Comparison of ENCODE assay signal across 8 cellular contexts in the genomic region with DNA sequence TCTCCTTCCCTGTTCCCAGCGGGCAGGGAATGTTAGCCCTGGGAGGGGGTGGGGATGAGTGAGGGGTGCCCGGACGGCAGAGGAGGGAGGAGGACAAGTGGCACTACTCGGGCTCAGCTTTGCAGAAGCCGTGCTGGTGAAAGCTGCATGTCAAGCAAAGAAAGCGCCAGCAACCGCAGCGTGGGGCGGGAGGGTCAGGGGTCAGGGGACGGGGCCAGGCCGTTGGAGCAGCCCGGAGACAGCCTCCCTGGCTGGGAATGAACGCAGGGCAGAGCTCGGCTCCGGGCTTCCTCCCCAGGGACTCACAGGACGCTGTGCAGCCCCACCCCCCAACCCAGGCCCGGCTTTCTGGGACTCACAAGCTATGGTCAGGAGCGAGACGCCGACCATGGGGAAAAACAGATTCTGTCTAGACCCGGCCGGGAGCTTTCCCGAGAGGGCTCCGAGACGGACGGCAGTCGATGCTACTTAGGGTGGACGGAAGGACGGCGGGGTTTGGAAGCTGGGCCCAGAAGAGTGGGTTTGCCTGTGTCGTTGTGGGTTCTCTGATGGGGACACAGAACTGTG.
A peak's percentile ranks its signal among the peaks of the same experiment; 100 is the strongest.
DNase-seq lines count a peak whose midpoint lies in the region; ATAC-seq and TF ChIP-seq lines count a peak whose summit lies in the region.

No MANE protein-coding gene starts in this region.

- no peak for ATAC-seq in CD4-positive, alpha-beta T cell (ENCODE audit: poor library complexity)
- ATAC-seq in activated T-cell treated with anti-CD3 and anti-CD28 coated beads, Interleukin-2, amount 50 U/mL, for 4 hours, result no peak
- no peak for ATAC-seq in SK-N-SH treated with all-trans-retinoic acid at 6 μM for 48 hours
- ATAC-seq in GM21360 (IDR thresholded peaks at IDR 0.05; ENCODE audit: unreplicated experiment), result no peak

- no peaks in the 10 kb centered on the region for H3K9me3 ChIP-seq in CD4-positive, alpha-beta T cell (ENCODE audit: control insufficient read depth, low read length)
- no peaks in the 10 kb centered on the region for H3K9me3 ChIP-seq in hepatocyte (ENCODE audit: low read depth)
- H3K9me3 ChIP-seq in trophoblast cell (ENCODE audit: insufficient read depth, low read depth, low read length), result peaks cover 3% of the 10 kb centered on the region

- H3K27me3 ChIP-seq in CD4-positive, alpha-beta T cell (ENCODE audit: control insufficient read depth, insufficient read depth, low read length), result peaks cover 24% of the 10 kb centered on the region
- H3K27me3 ChIP-seq in hepatocyte (no peaks in the 10 kb centered on the region), trophoblast cell (ENCODE audit: insufficient read depth, low read length) (no peaks in the 10 kb centered on the region)

- H2BK12ac ChIP-seq in trophoblast cell (ENCODE audit: low read length), result no peak overlapping the region

- CTCF ChIA-PET in CD4-positive, alpha-beta T cell (lab: Charles Lee), result no interaction called here

- no peak overlapping the region for H2BK120ac ChIP-seq in trophoblast cell (ENCODE audit: insufficient read depth, low read length, poor library complexity)

- H2AFZ ChIP-seq in hepatocyte (peak overlapping the region; percentile 95), trophoblast cell (ENCODE audit: insufficient read depth, low read length, poor library complexity) (no peak overlapping the region)

- peak overlapping the region; percentile 35 for H3K4me3 Mint-ChIP-seq in CD4-positive, alpha-beta T cell
- H3K4me3 Mint-ChIP-seq in activated T-cell treated with anti-CD3 and anti-CD28 coated beads, Interleukin-2, amount 50 U/mL, for 4 hours, result peak overlapping the region; percentile 26

- H3K4ac ChIP-seq in trophoblast cell (ENCODE audit: low read depth, low read length), result no peak overlapping the region

- H3K27ac Mint-ChIP-seq in CD4-positive, alpha-beta T cell, result no peak overlapping the region

- no peak overlapping the region for H2BK5ac ChIP-seq in trophoblast cell (ENCODE audit: low read depth, low read length, poor library complexity)

- no peaks in the 10 kb centered on the region for H3K36me3 Mint-ChIP-seq in CD4-positive, alpha-beta T cell (ENCODE audit: low read depth)
- H3K36me3 Mint-ChIP-seq in activated T-cell treated with anti-CD3 and anti-CD28 coated beads, Interleukin-2, amount 50 U/mL, for 4 hours (ENCODE audit: insufficient read depth), result no peaks in the 10 kb centered on the region

- H4K20me1 ChIP-seq in hepatocyte (ENCODE audit: insufficient read depth, poor library complexity, severe bottlenecking), result no peaks in the 10 kb centered on the region

- TF ChIP-seq CTCF in CD4-positive, alpha-beta T cell (IDR thresholded peaks at IDR 0.05), result no peak
- TF ChIP-seq CTCF in hepatocyte (IDR thresholded peaks at IDR 0.05; ENCODE audit: poor library complexity), result no peak

- H3K79me2 ChIP-seq in hepatocyte (no peaks in the 10 kb centered on the region), trophoblast cell (ENCODE audit: control insufficient read depth, insufficient read depth, low read length, poor library complexity) (no peaks in the 10 kb centered on the region)

- no peak overlapping the region for H4K91ac ChIP-seq in trophoblast cell (ENCODE audit: low read depth, low read length)

- H3K4me1 ChIP-seq in hepatocyte (ENCODE audit: insufficient read depth), result no peaks in the 10 kb centered on the region
- H3K4me1 ChIP-seq in trophoblast cell (ENCODE audit: control insufficient read depth in 1 of 2, insufficient read depth in 2 of 2, low read length in 2 of 2), result peaks cover 10 to 15% of the 10 kb centered on the region in 2 experiments

- H3K27me3 Mint-ChIP-seq in CD4-positive, alpha-beta T cell, result peaks cover 18% of the 10 kb centered on the region
- H3K27me3 Mint-ChIP-seq in activated T-cell treated with anti-CD3 and anti-CD28 coated beads, Interleukin-2, amount 50 U/mL, for 4 hours (ENCODE audit: low read depth), result peaks cover 51% of the 10 kb centered on the region

- DNase-seq in CD4-positive, alpha-beta T cell, result peak in 1 of 10 experiments; percentile 24
- no peak for DNase-seq in activated T-cell treated with anti-CD3 and anti-CD28 coated beads, Interleukin-2, amount 50 U/mL, for 4 hours
- DNase-seq in hepatocyte (ENCODE audit: low spot score) (no peak), trophoblast cell (no peak), AG08396 (ENCODE audit: low spot score) (no peak), NCI-H2029 treated with DMSO at 0.1 percent for 48 hours (lab: John Stamatoyannopoulos, UW) (no peak)

- WGBS in hepatocyte (ENCODE audit: low lambda C conversion rate, missing lambda C conversion rate), result 49% methylated on average over 27 of the region's 31 CpGs
- WGBS in trophoblast cell (ENCODE audit: extremely low coverage, insufficient coverage, insufficient read length), result no CpG with 5 or more reads among the region's 31 CpGs

- H3K4me3 ChIP-seq in hepatocyte (peak overlapping the region; percentile 42), trophoblast cell (ENCODE audit: low read depth, low read length) (peak overlapping the region; percentile 59)

- no peak overlapping the region for H3K18ac ChIP-seq in trophoblast cell (ENCODE audit: low read length)

- no peaks in the 10 kb centered on the region for H3K9me3 Mint-ChIP-seq in CD4-positive, alpha-beta T cell
- no peaks in the 10 kb centered on the region for H3K9me3 Mint-ChIP-seq in activated T-cell treated with anti-CD3 and anti-CD28 coated beads, Interleukin-2, amount 50 U/mL, for 4 hours

- H3K36me3 ChIP-seq in hepatocyte (replicated peaks; ENCODE audit: insufficient read depth, low read depth) (no peaks in the 10 kb centered on the region), trophoblast cell (ENCODE audit: control insufficient read depth in 1 of 2, insufficient read depth in 2 of 2, low read length in 2 of 2) (no peaks in the 10 kb centered on the region)

- H2AK5ac ChIP-seq in trophoblast cell (ENCODE audit: low read length), result no peak overlapping the region

- POLR2A ChIA-PET in CD4-positive, alpha-beta T cell (lab: Charles Lee), result no interaction called here

- H3K27ac ChIP-seq in CD4-positive, alpha-beta T cell (ENCODE audit: low read depth, low read length), result no peak overlapping the region
- H3K27ac ChIP-seq in hepatocyte (peak overlapping the region; percentile 70), trophoblast cell (ENCODE audit: low read depth, low read length) (no peak overlapping the region)

- H3K4me2 ChIP-seq in hepatocyte (peak overlapping the region; percentile 94), trophoblast cell (ENCODE audit: low read length) (peak overlapping the region; percentile 83)

- no peak overlapping the region for H4K12ac ChIP-seq in trophoblast cell (ENCODE audit: low read depth, low read length)

- no peak overlapping the region for H3K23ac ChIP-seq in trophoblast cell (ENCODE audit: low read length)

- no peaks in the 10 kb centered on the region for H3K9me2 ChIP-seq in hepatocyte (replicated peaks; ENCODE audit: insufficient read depth)

- intact Hi-C loops in CD4-positive, alpha-beta T cell (cut with DNase I, micrococcal nuclease), result no loop called here

- peaks cover 5% of the 10 kb centered on the region for H3K79me1 ChIP-seq in trophoblast cell (ENCODE audit: low read length)

- no peak overlapping the region for H4K8ac ChIP-seq in trophoblast cell (ENCODE audit: low read depth, low read length)

- peaks cover 15% of the 10 kb centered on the region for H3K4me1 Mint-ChIP-seq in CD4-positive, alpha-beta T cell (ENCODE audit: low read depth)
- peaks cover 5% of the 10 kb centered on the region for H3K4me1 Mint-ChIP-seq in activated T-cell treated with anti-CD3 and anti-CD28 coated beads, Interleukin-2, amount 50 U/mL, for 4 hours (ENCODE audit: low read depth)

- H3K9ac ChIP-seq in trophoblast cell (ENCODE audit: low read length), result no peak overlapping the region

- H3K14ac ChIP-seq in trophoblast cell (ENCODE audit: low read length), result no peak overlapping the region

TF ChIP-seq in SK-N-SH treated with all-trans-retinoic acid at 6 μM for 48 hours, 23 proteins besides CTCF, POLR2A, EP300 and RAD21 (continues in another document):
- TF ChIP-seq, protein P1, sequence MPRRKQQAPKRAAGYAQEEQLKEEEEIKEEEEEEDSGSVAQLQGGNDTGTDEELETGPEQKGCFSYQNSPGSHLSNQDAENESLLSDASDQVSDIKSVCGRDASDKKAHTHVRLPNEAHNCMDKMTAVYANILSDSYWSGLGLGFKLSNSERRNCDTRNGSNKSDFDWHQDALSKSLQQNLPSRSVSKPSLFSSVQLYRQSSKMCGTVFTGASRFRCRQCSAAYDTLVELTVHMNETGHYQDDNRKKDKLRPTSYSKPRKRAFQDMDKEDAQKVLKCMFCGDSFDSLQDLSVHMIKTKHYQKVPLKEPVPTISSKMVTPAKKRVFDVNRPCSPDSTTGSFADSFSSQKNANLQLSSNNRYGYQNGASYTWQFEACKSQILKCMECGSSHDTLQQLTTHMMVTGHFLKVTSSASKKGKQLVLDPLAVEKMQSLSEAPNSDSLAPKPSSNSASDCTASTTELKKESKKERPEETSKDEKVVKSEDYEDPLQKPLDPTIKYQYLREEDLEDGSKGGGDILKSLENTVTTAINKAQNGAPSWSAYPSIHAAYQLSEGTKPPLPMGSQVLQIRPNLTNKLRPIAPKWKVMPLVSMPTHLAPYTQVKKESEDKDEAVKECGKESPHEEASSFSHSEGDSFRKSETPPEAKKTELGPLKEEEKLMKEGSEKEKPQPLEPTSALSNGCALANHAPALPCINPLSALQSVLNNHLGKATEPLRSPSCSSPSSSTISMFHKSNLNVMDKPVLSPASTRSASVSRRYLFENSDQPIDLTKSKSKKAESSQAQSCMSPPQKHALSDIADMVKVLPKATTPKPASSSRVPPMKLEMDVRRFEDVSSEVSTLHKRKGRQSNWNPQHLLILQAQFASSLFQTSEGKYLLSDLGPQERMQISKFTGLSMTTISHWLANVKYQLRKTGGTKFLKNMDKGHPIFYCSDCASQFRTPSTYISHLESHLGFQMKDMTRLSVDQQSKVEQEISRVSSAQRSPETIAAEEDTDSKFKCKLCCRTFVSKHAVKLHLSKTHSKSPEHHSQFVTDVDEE (CRISPR knock-in tag; IDR thresholded peaks at IDR 0.05), result no peak
- no peak for TF ChIP-seq ZFP3 (CRISPR knock-in tag; IDR thresholded peaks at IDR 0.05)
- TF ChIP-seq ZNF8 (CRISPR knock-in tag; IDR thresholded peaks at IDR 0.05), result no peak
- TF ChIP-seq BACH2 (CRISPR knock-in tag; IDR thresholded peaks at IDR 0.05; ENCODE audit: borderline replicate concordance), result no peak
- TF ChIP-seq GLIS3 (CRISPR knock-in tag; IDR thresholded peaks at IDR 0.05), result no peak
- TF ChIP-seq ZNF70 (CRISPR knock-in tag; IDR thresholded peaks at IDR 0.05), result no peak
- no peak for TF ChIP-seq TCF4 (CRISPR knock-in tag; IDR thresholded peaks at IDR 0.05; ENCODE audit: borderline replicate concordance)
- TF ChIP-seq OSR1 (CRISPR knock-in tag; IDR thresholded peaks at IDR 0.05), result no peak
